ENCODE assay signal across 1 cellular context in genomic region chr10:93876391-93876790, GRCh38.
TF ChIP-seq lines count a peak whose summit lies in the region.

No MANE protein-coding gene starts in this region.

TF ChIP-seq in HepG2, 621 proteins besides CTCF, POLR2A, EP300 and RAD21 (continued from another document):
- TF ChIP-seq ZNF484 (CRISPR knock-in tag; IDR thresholded peaks at IDR 0.05; ENCODE audit: borderline replicate concordance, low read depth), result no peak
- no peak for TF ChIP-seq E2F5 (CRISPR knock-in tag; conservative IDR thresholded peaks at IDR 0.05)
- no peak for TF ChIP-seq BRF2 (CRISPR knock-in tag; IDR thresholded peaks at IDR 0.05)
- no peak for TF ChIP-seq ZNF30 (CRISPR knock-in tag; IDR thresholded peaks at IDR 0.05)
- TF ChIP-seq NCOR1 (IDR thresholded peaks at IDR 0.05; ENCODE audit: borderline replicate concordance, low read length), result no peak
- TF ChIP-seq UBTF (CRISPR knock-in tag; IDR thresholded peaks at IDR 0.05), result no peak
- TF ChIP-seq SP140L (CRISPR knock-in tag; IDR thresholded peaks at IDR 0.05; ENCODE audit: borderline replicate concordance), result no peak
- no peak for TF ChIP-seq ZNF350 (CRISPR knock-in tag; IDR thresholded peaks at IDR 0.05; ENCODE audit: borderline replicate concordance, low read depth)
